In the genomic region with DNA sequence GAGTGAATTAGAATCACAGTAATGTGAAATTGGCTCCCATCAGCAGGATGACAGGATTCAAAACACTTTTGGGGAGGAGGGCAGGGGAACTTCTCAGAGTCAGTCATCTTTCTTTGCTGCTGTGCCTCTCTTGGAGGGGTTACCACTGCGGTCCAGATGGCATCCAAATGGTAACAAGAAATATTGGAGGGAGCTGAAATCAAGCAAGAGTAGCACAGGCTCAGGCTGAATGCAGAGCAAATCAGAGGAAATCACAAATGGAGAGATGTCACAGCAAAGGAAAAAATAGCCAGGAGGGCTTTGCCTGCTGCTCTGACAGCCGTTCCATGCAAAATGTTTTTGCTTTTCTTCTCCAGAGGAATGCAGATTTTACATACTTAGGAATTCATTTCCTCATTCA, we compare ENCODE assay signal across 37 cellular contexts.
"Had no signal": no experiment of that assay in that cellular context is flagged by ENCODE, and none has a peak within 500 bp of the region (broad histone marks: within the 10 kb centered on the region; RNA-seq: fewer than 3 reads in every experiment).

No MANE protein-coding gene starts in this region.

- H3K9me3 Mint-ChIP-seq: activated CD4-positive, alpha-beta memory T cell treated with anti-CD3 and anti-CD28 coated beads, Interleukin-2, amount 10 ng/mL, durations not matched to agents 7 days and 5 days; activated CD4-positive, alpha-beta T cell treated with anti-CD3 and anti-CD28 coated beads, Interleukin-2, amount 10 ng/mL, durations not matched to agents 7 days and 5 days; activated naive CD4-positive, alpha-beta T cell treated with anti-CD3 and anti-CD28 coated beads, Interleukin-2, amount 10 ng/mL, durations not matched to agents 7 days and 5 days; activated naive CD4-positive, alpha-beta T cell treated with anti-CD3 and anti-CD28 coated beads, Interleukin-2, amount 50 U/mL, for 24 hours; activated naive CD8-positive, alpha-beta T cell treated with anti-CD3 and anti-CD28 coated beads, Interleukin-2, amount 10 ng/mL, durations not matched to agents 7 days and 5 days; activated T-cell treated with anti-CD3 and anti-CD28 coated beads, Interleukin-2, amount 50 U/mL, for 24 hours; activated T-helper 2 cell treated with anti-CD3 and anti-CD28 coated beads, Interferon-gamma antibody, Interleukin-2, Interleukin-4, amounts not matched to agents 10 μg/mL and 5 μg/mL and 100 μg/mL, durations not matched to agents 14 hours and 24 hours and 36 hours; T-helper 1 cell treated with Interleukin-12 subunit alpha and Interleukin-12 subunit beta and Interleukin-4 antibody, amounts not matched to agents 30 μg/mL and 1 μg/mL, for 36 hours; T-helper 2 cell treated with Interferon-gamma antibody and Interleukin-4, amounts not matched to agents 5 μg/mL and 100 μg/mL, for 36 hours; WTC11 had no signal

- H3K9me3 ChIP-seq: ascending aorta, breast epithelium had no signal

- H3K4me3 ChIP-seq: ascending aorta, breast epithelium had no signal

- H3K4me1 Mint-ChIP-seq: activated CD4-positive, alpha-beta memory T cell treated with anti-CD3 and anti-CD28 coated beads, Interleukin-2, amount 10 ng/mL, durations not matched to agents 7 days and 5 days; activated CD4-positive, alpha-beta T cell treated with anti-CD3 and anti-CD28 coated beads for 36 hours; activated CD4-positive, alpha-beta T cell treated with anti-CD3 and anti-CD28 coated beads, Interleukin-2, amount 10 ng/mL, durations not matched to agents 7 days and 5 days; activated CD8-positive, alpha-beta memory T cell treated with anti-CD3 and anti-CD28 coated beads, Interleukin-2, amount 10 ng/mL, durations not matched to agents 7 days and 5 days; activated naive CD4-positive, alpha-beta T cell treated with anti-CD3 and anti-CD28 coated beads, Interleukin-2, amount 10 ng/mL, durations not matched to agents 7 days and 5 days; activated naive CD4-positive, alpha-beta T cell treated with anti-CD3 and anti-CD28 coated beads, Interleukin-2, amount 50 U/mL, for 24 hours; activated naive CD8-positive, alpha-beta T cell treated with anti-CD3 and anti-CD28 coated beads, Interleukin-2, amount 10 ng/mL, durations not matched to agents 7 days and 5 days; activated naive CD8-positive, alpha-beta T cell treated with anti-CD3 and anti-CD28 coated beads, Interleukin-2, amount 50 U/mL, for 24 hours had no signal

- DNase-seq: activated CD4-positive, alpha-beta memory T cell treated with anti-CD3 and anti-CD28 coated beads, Interleukin-2, amount 10 ng/mL, durations not matched to agents 7 days and 5 days; activated CD4-positive, alpha-beta T cell treated with anti-CD3 and anti-CD28 coated beads for 1 hour; activated CD4-positive, alpha-beta T cell treated with anti-CD3 and anti-CD28 coated beads for 36 hours; activated CD4-positive, alpha-beta T cell treated with anti-CD3 and anti-CD28 coated beads for 48 hours; activated CD4-positive, alpha-beta T cell treated with anti-CD3 and anti-CD28 coated beads, Interleukin-2, amount 10 ng/mL, durations not matched to agents 7 days and 5 days; activated CD4-positive, alpha-beta T cell treated with anti-CD3 and anti-CD28 coated beads, Interleukin-2, amount 50 U/mL, for 48 hours; activated CD4-positive, CD25-positive, alpha-beta regulatory T cell; activated CD8-positive, alpha-beta memory T cell treated with anti-CD3 and anti-CD28 coated beads for 24 hours; activated CD8-positive, alpha-beta memory T cell treated with anti-CD3 and anti-CD28 coated beads, Interleukin-2, amount 10 ng/mL, durations not matched to agents 7 days and 5 days; activated CD8-positive, alpha-beta memory T cell treated with anti-CD3 and anti-CD28 coated beads, Interleukin-2, amount 50 U/mL, for 48 hours; activated CD8-positive, alpha-beta T cell treated with anti-CD3 and anti-CD28 coated beads, Interleukin-2, amount 10 ng/mL, durations not matched to agents 7 days and 5 days; activated effector memory CD4-positive, alpha-beta T cell treated with Interleukin-2 at 50 U/mL for 16 hours; activated gamma-delta T cell; activated naive CD4-positive, alpha-beta T cell treated with anti-CD3 and anti-CD28 coated beads, Interleukin-2, amount 10 ng/mL, durations not matched to agents 7 days and 5 days; activated naive CD4-positive, alpha-beta T cell treated with Interleukin-2 at 50 U/mL for 16 hours; activated naive CD8-positive, alpha-beta T cell treated with anti-CD3 and anti-CD28 coated beads, Interleukin-2, amount 10 ng/mL, durations not matched to agents 7 days and 5 days; activated naive CD8-positive, alpha-beta T cell treated with anti-CD3 and anti-CD28 coated beads, Interleukin-2, amount 50 U/mL, for 24 hours; activated T-cell treated with anti-CD3 and anti-CD28 coated beads, Interleukin-2, amount 50 U/mL, for 24 hours; activated T-cell treated with anti-CD3 and anti-CD28 coated beads, Interleukin-2, amount 50 U/mL, for 48 hours; amygdala; anterior cingulate cortex; brain microvascular endothelial cell; central memory CD4-positive, alpha-beta T cell; cerebellar nuclear complex; T-helper 1 cell; T-helper 2 cell; T-helper 9 cell; WERI-Rb-1 had no signal

- H3K36me3 Mint-ChIP-seq: activated CD8-positive, alpha-beta memory T cell treated with anti-CD3 and anti-CD28 coated beads, Interleukin-2, amount 10 ng/mL, durations not matched to agents 7 days and 5 days; activated naive CD4-positive, alpha-beta T cell treated with anti-CD3 and anti-CD28 coated beads, Interleukin-2, amount 10 ng/mL, durations not matched to agents 7 days and 5 days; activated naive CD4-positive, alpha-beta T cell treated with anti-CD3 and anti-CD28 coated beads, Interleukin-2, amount 50 U/mL, for 24 hours; activated naive CD8-positive, alpha-beta T cell; activated naive CD8-positive, alpha-beta T cell treated with anti-CD3 and anti-CD28 coated beads, Interleukin-2, amount 10 ng/mL, durations not matched to agents 7 days and 5 days; WTC11 had no signal

- H3K27me3 ChIP-seq: ascending aorta, brain microvascular endothelial cell, breast epithelium had no signal

- H3K27me3 Mint-ChIP-seq: activated CD4-positive, alpha-beta memory T cell treated with anti-CD3 and anti-CD28 coated beads, Interleukin-2, amount 10 ng/mL, durations not matched to agents 7 days and 5 days; activated CD4-positive, alpha-beta T cell treated with anti-CD3 and anti-CD28 coated beads, Interleukin-2, amount 10 ng/mL, durations not matched to agents 7 days and 5 days; activated naive CD4-positive, alpha-beta T cell treated with anti-CD3 and anti-CD28 coated beads, Interleukin-2, amount 10 ng/mL, durations not matched to agents 7 days and 5 days had no signal

- H3K36me3 ChIP-seq: ascending aorta, brain microvascular endothelial cell, breast epithelium, WERI-Rb-1 had no signal

- H3K27ac ChIP-seq: ascending aorta, brain microvascular endothelial cell, breast epithelium, WERI-Rb-1 had no signal

- H3K4me3 Mint-ChIP-seq: activated CD4-positive, alpha-beta memory T cell treated with anti-CD3 and anti-CD28 coated beads, Interleukin-2, amount 10 ng/mL, durations not matched to agents 7 days and 5 days; activated CD4-positive, alpha-beta T cell treated with anti-CD3 and anti-CD28 coated beads for 36 hours; activated CD4-positive, alpha-beta T cell treated with anti-CD3 and anti-CD28 coated beads, Interleukin-2, amount 10 ng/mL, durations not matched to agents 7 days and 5 days; activated CD8-positive, alpha-beta memory T cell treated with anti-CD3 and anti-CD28 coated beads, Interleukin-2, amount 10 ng/mL, durations not matched to agents 7 days and 5 days; activated CD8-positive, alpha-beta T cell treated with anti-CD3 and anti-CD28 coated beads, Interleukin-2, amount 10 ng/mL, durations not matched to agents 7 days and 5 days; activated naive CD4-positive, alpha-beta T cell treated with anti-CD3 and anti-CD28 coated beads, Interleukin-2, amount 10 ng/mL, durations not matched to agents 7 days and 5 days; activated naive CD4-positive, alpha-beta T cell treated with anti-CD3 and anti-CD28 coated beads, Interleukin-2, amount 50 U/mL, for 24 hours; activated naive CD8-positive, alpha-beta T cell; activated naive CD8-positive, alpha-beta T cell treated with anti-CD3 and anti-CD28 coated beads, Interleukin-2, amount 10 ng/mL, durations not matched to agents 7 days and 5 days; activated naive CD8-positive, alpha-beta T cell treated with anti-CD3 and anti-CD28 coated beads, Interleukin-2, amount 50 U/mL, for 24 hours; activated T-cell treated with anti-CD3 and anti-CD28 coated beads, Interleukin-2, amount 50 U/mL, for 24 hours; T-helper 1 cell treated with Interleukin-12 subunit alpha and Interleukin-12 subunit beta and Interleukin-4 antibody, amounts not matched to agents 30 μg/mL and 1 μg/mL, for 36 hours; T-helper 2 cell treated with Interferon-gamma antibody and Interleukin-4, amounts not matched to agents 5 μg/mL and 100 μg/mL, for 36 hours; WTC11 had no signal

- ATAC-seq: activated CD4-positive, alpha-beta T cell treated with anti-CD3 and anti-CD28 coated beads for 36 hours; activated CD4-positive, CD25-positive, alpha-beta regulatory T cell treated with anti-CD3 and anti-CD28 coated beads, Interleukin-2, amount 50 U/mL, for 24 hours; activated CD8-positive, alpha-beta memory T cell treated with anti-CD3 and anti-CD28 coated beads, Interleukin-2, amount 10 ng/mL, durations not matched to agents 7 days and 5 days; activated CD8-positive, alpha-beta T cell treated with anti-CD3 and anti-CD28 coated beads, Interleukin-2, amount 10 ng/mL, durations not matched to agents 7 days and 5 days; activated naive CD8-positive, alpha-beta T cell treated with anti-CD3 and anti-CD28 coated beads, Interleukin-2, amount 50 U/mL, for 24 hours; WTC11 had no signal

- H3K4me1 ChIP-seq: ascending aorta, breast epithelium had no signal

- H3K27ac Mint-ChIP-seq: activated CD4-positive, alpha-beta memory T cell treated with anti-CD3 and anti-CD28 coated beads, Interleukin-2, amount 10 ng/mL, durations not matched to agents 7 days and 5 days; activated CD4-positive, alpha-beta T cell treated with anti-CD3 and anti-CD28 coated beads for 36 hours; activated CD4-positive, alpha-beta T cell treated with anti-CD3 and anti-CD28 coated beads, Interleukin-2, amount 10 ng/mL, durations not matched to agents 7 days and 5 days; activated CD8-positive, alpha-beta memory T cell treated with anti-CD3 and anti-CD28 coated beads, Interleukin-2, amount 10 ng/mL, durations not matched to agents 7 days and 5 days; activated CD8-positive, alpha-beta T cell treated with anti-CD3 and anti-CD28 coated beads, Interleukin-2, amount 10 ng/mL, durations not matched to agents 7 days and 5 days; activated naive CD4-positive, alpha-beta T cell treated with anti-CD3 and anti-CD28 coated beads, Interleukin-2, amount 10 ng/mL, durations not matched to agents 7 days and 5 days; activated naive CD4-positive, alpha-beta T cell treated with anti-CD3 and anti-CD28 coated beads, Interleukin-2, amount 50 U/mL, for 24 hours; activated naive CD8-positive, alpha-beta T cell; activated naive CD8-positive, alpha-beta T cell treated with anti-CD3 and anti-CD28 coated beads, Interleukin-2, amount 10 ng/mL, durations not matched to agents 7 days and 5 days; activated naive CD8-positive, alpha-beta T cell treated with anti-CD3 and anti-CD28 coated beads, Interleukin-2, amount 50 U/mL, for 24 hours; activated T-cell treated with anti-CD3 and anti-CD28 coated beads, Interleukin-2, amount 50 U/mL, for 24 hours; activated T-helper 2 cell treated with anti-CD3 and anti-CD28 coated beads, Interferon-gamma antibody, Interleukin-2, Interleukin-4, amounts not matched to agents 10 μg/mL and 5 μg/mL and 100 μg/mL, durations not matched to agents 14 hours and 24 hours and 36 hours; T-helper 1 cell treated with Interleukin-12 subunit alpha and Interleukin-12 subunit beta and Interleukin-4 antibody, amounts not matched to agents 30 μg/mL and 1 μg/mL, for 36 hours; T-helper 2 cell treated with Interferon-gamma antibody and Interleukin-4, amounts not matched to agents 5 μg/mL and 100 μg/mL, for 36 hours; WTC11 had no signal
